Comparison of ENCODE assay signal across 8 cellular contexts in the genomic region with DNA sequence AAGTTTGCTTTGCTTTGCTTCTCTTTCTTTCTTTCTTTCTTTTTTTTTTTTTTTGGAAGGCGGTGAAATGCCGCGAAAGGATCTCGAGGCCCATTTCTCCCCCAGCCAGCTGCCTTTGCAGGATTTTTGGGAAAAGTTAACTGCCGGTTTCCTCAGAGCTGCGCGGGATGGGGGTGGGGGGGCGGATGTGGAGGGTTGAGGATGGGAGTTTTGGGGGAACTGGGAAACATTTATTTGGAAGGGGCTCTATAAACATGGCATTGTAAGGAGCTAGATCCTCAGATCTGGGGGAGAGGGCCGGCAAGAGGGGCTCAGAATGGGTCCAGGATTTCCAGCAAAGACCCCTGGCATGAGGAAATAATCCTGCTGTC. TPM values are rescaled to one million over a fixed set of nuclear protein-coding genes. Genes with fewer than 3 reads are reported as not detected.
DNase-seq lines count a peak whose midpoint lies in the region; ATAC-seq and TF ChIP-seq lines count a peak whose summit lies in the region.

No MANE protein-coding gene starts in this region.

- peak overlapping the region; percentile 79 for H3K4me3 ChIP-seq in DOHH2 (ENCODE audit: low read length)
- H3K4me3 ChIP-seq in Panc1 (ENCODE audit: low read depth in 2 of 2, low read length in 2 of 2) = peak overlapping the region; percentile 67 to 77
- H3K4me3 ChIP-seq in esophagus muscularis mucosa = peak overlapping the region; percentile 67 to 86 (median 71)
- H3K4me3 ChIP-seq in trophoblast cell (ENCODE audit: low read depth, low read length) = peak overlapping the region; percentile 60

- DNase-seq in Panc1 (ENCODE audit: low read depth, low spot score) = no peak
- DNase-seq in esophagus muscularis mucosa (ENCODE audit: extremely low spot score) = no peak
- DNase-seq in trophoblast cell = no peak
- no peak for DNase-seq in AML-193 (lab: John Stamatoyannopoulos, UW)
- no peak for DNase-seq in SW 1271 (lab: John Stamatoyannopoulos, UW)

- H4K91ac ChIP-seq in trophoblast cell (ENCODE audit: low read depth, low read length) = peak overlapping the region; percentile 84

- peak overlapping the region; percentile 26 for H2BK120ac ChIP-seq in trophoblast cell (ENCODE audit: insufficient read depth, low read length, poor library complexity)

- H3K4ac ChIP-seq in trophoblast cell (ENCODE audit: low read depth, low read length) = peak overlapping the region; percentile 85

- H3K9me2 ChIP-seq in DOHH2 (replicated peaks; ENCODE audit: control insufficient read depth, low read length) = no peaks in the 10 kb centered on the region

- peak overlapping the region; percentile 81 for H3K9ac ChIP-seq in trophoblast cell (ENCODE audit: low read length)

- no peaks in the 10 kb centered on the region for H3K27me3 ChIP-seq in DOHH2 (ENCODE audit: control insufficient read depth, low read length)
- no peaks in the 10 kb centered on the region for H3K27me3 ChIP-seq in Panc1 (ENCODE audit: control insufficient read depth, insufficient read depth, low read length)
- no peaks in the 10 kb centered on the region for H3K27me3 ChIP-seq in esophagus muscularis mucosa
- no peaks in the 10 kb centered on the region for H3K27me3 ChIP-seq in trophoblast cell (ENCODE audit: insufficient read depth, low read length)

- H3K4me2 ChIP-seq in DOHH2 (ENCODE audit: low read length) (peak overlapping the region; percentile 76), trophoblast cell (ENCODE audit: low read length) (peak overlapping the region; percentile 85)

- peak overlapping the region; percentile 26 for H2AFZ ChIP-seq in trophoblast cell (ENCODE audit: insufficient read depth, low read length, poor library complexity)

- H3K79me1 ChIP-seq in trophoblast cell (ENCODE audit: low read length) = peaks cover 25% of the 10 kb centered on the region

- peak overlapping the region; percentile 34 for H3K23ac ChIP-seq in trophoblast cell (ENCODE audit: low read length)

- BruUV-seq in Panc1 (replicated peaks; lab: Mats Ljungman, UMichigan) = no TSS peak

- H3K27ac ChIP-seq in DOHH2 (ENCODE audit: low read depth, low read length) (peak overlapping the region; percentile 77), Panc1 (ENCODE audit: low read length) (peak overlapping the region; percentile 66), esophagus muscularis mucosa (replicated peaks in 1 of 4) (peak overlapping the region; percentile 76 to 93 (median 84)), trophoblast cell (ENCODE audit: low read depth, low read length) (peak overlapping the region; percentile 88)

- peaks cover 3% of the 10 kb centered on the region; the same call in 1 of the 2 replicates for H3K36me3 ChIP-seq in DOHH2 (ENCODE audit: control insufficient read depth, low read length)
- H3K36me3 ChIP-seq in Panc1 (ENCODE audit: control insufficient read depth, insufficient read depth, low read length) = no peaks in the 10 kb centered on the region
- no peaks in the 10 kb centered on the region for H3K36me3 ChIP-seq in esophagus muscularis mucosa
- no peaks in the 10 kb centered on the region for H3K36me3 ChIP-seq in trophoblast cell (ENCODE audit: control insufficient read depth in 1 of 2, insufficient read depth in 2 of 2, low read length in 2 of 2)

- peaks cover 24% of the 10 kb centered on the region for H3K4me1 ChIP-seq in DOHH2 (ENCODE audit: control insufficient read depth, low read length)
- H3K4me1 ChIP-seq in Panc1 (ENCODE audit: control insufficient read depth, insufficient read depth, low read length) = peaks cover 11% of the 10 kb centered on the region
- H3K4me1 ChIP-seq in esophagus muscularis mucosa = peaks cover 37 to 58% (median 55%) of the 10 kb centered on the region in 4 donors
- H3K4me1 ChIP-seq in trophoblast cell (ENCODE audit: control insufficient read depth in 1 of 2, insufficient read depth in 2 of 2, low read length in 2 of 2) = peaks cover 17 to 20% of the 10 kb centered on the region in 2 experiments

- TF ChIP-seq CTCF in DOHH2 (IDR thresholded peaks at IDR 0.05; ENCODE audit: low read depth, low read length, poor library complexity, severe bottlenecking) (no peak), Panc1 (IDR thresholded peaks at IDR 0.05) (no peak), esophagus muscularis mucosa (IDR thresholded peaks at IDR 0.05) (no peak)

- in situ Hi-C loops in Panc1 (cut with HindIII; ENCODE audit: low pct_unique_long_range_greater_than_20kb, low sequenced_read_pairs) = no loop called here

- TF ChIP-seq POLR2A in esophagus muscularis mucosa (IDR thresholded peaks at IDR 0.05; ENCODE audit: low read depth) = no peak

- H3K79me2 ChIP-seq in DOHH2 (ENCODE audit: control insufficient read depth, low read length) (peaks cover 38% of the 10 kb centered on the region), trophoblast cell (ENCODE audit: control insufficient read depth, insufficient read depth, low read length, poor library complexity) (peaks cover 19% of the 10 kb centered on the region)

- TF ChIP-seq EP300 in esophagus muscularis mucosa (IDR thresholded peaks at IDR 0.05) = no peak

- no peaks in the 10 kb centered on the region for H3F3A ChIP-seq in DOHH2 (ENCODE audit: control insufficient read depth, insufficient read depth)

- ATAC-seq in Panc1 = no peak
- no peak for ATAC-seq in GM18907 (IDR thresholded peaks at IDR 0.05; ENCODE audit: unreplicated experiment)
- ATAC-seq in GM19328 (IDR thresholded peaks at IDR 0.05; ENCODE audit: unreplicated experiment) = no peak

- H3K9me3 ChIP-seq in DOHH2 (ENCODE audit: control insufficient read depth, insufficient read depth, low read length) (no peaks in the 10 kb centered on the region), Panc1 (ENCODE audit: control insufficient read depth, insufficient read depth, low read depth, low read length) (no peaks in the 10 kb centered on the region), esophagus muscularis mucosa (no peaks in the 10 kb centered on the region), trophoblast cell (ENCODE audit: insufficient read depth, low read depth, low read length) (peaks cover 1% of the 10 kb centered on the region)

- peak overlapping the region; percentile 24 for H2BK12ac ChIP-seq in trophoblast cell (ENCODE audit: low read length)

- peak overlapping the region; percentile 52 for H4K8ac ChIP-seq in trophoblast cell (ENCODE audit: low read depth, low read length)

- CTCF ChIA-PET in Panc1 (lab: Charles Lee) = interaction anchor here (0.5 to 0.6 kb wide), 2 partner anchors 157 to 240 kb away, joined by 3 read pairs; no protein-coding TSS in a partner anchor

- peak overlapping the region; percentile 52 for H4K12ac ChIP-seq in trophoblast cell (ENCODE audit: low read depth, low read length)

- peak overlapping the region; percentile 79 for H3K18ac ChIP-seq in trophoblast cell (ENCODE audit: low read length)

- peak overlapping the region; percentile 86 for H2AK5ac ChIP-seq in trophoblast cell (ENCODE audit: low read length)

- POLR2A ChIA-PET in Panc1 (lab: Charles Lee) = no interaction called here

- no peaks in the 10 kb centered on the region for H4K20me1 ChIP-seq in DOHH2 (ENCODE audit: control insufficient read depth, insufficient read depth, low read depth, low read length)

- WGBS in esophagus muscularis mucosa = 3% methylated on average over 9 of the region's 9 CpGs
- WGBS in trophoblast cell (ENCODE audit: extremely low coverage, insufficient coverage, insufficient read length) = no CpG with 5 or more reads among the region's 9 CpGs

- intact Hi-C loops in Panc1 (cut with micrococcal nuclease; ENCODE audit: unreplicated experiment) (no loop called here), esophagus muscularis mucosa (cut with DNase I) (no loop called here)

- peak overlapping the region; percentile 63 for H2BK5ac ChIP-seq in trophoblast cell (ENCODE audit: low read depth, low read length, poor library complexity)

- H3K14ac ChIP-seq in trophoblast cell (ENCODE audit: low read length) = peak overlapping the region; percentile 60

RNA-seq across cellular contexts. Expression of a gene that starts 1.1 kb away (rescaled TPM):
- 17.5 TPM for total RNA-seq in Panc1 (2021; ENCODE audit: unreplicated experiment)
- polyA plus RNA-seq in Panc1 (2012; ENCODE audit: insufficient read length) = 14.2 TPM
- 10 to 100 TPM; 17.2 to 35.3 (median 25.1) TPM for total RNA-seq in esophagus muscularis mucosa
- polyA plus RNA-seq in trophoblast cell (2013) = 31.7 and 34.3 TPM in 2 replicates
